ENCODE assay signal across 8 cellular contexts in the genomic region with DNA sequence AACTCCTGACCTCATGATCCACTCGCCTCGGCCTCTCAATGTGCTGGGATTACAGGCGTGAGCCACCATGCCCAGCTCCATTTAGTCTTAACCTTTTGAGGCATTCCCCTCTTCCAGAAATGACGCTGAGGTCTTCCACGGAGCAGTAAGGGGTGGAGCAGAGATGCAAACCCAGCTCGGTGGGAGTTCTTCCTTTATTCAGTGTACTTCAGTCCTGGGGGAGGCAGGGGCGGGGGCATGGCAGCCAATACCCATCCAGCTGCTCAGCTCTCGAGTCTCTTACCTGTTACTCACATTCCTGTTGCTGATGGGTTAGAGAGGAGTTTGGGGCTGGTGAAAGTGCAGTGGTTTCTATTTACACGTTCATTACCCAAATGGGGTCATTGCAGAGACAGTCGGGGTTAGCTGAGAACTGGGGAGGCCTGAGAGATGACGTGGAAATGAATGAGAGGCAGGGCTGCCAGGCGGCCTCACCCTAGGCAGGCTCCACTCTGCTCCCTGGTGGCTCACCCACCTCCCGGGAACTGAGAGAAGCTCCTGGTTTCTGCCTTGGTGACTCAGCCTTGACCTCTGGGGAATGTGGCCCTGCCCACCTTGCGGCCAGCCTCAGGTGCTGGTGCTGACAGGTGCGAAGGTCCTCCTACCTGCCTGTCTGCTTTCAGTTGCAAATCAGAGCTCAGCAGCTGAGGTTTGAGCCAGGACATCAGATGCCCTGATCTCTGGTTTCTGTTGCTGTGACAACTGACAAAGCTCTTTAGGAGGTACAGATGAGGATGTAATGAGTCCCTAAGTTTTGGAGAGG. TPM values are rescaled to one million over a fixed set of nuclear protein-coding genes. Genes with fewer than 3 reads are reported as not detected.
DNase-seq lines count a peak whose midpoint lies in the region; ATAC-seq and TF ChIP-seq lines count a peak whose summit lies in the region.

No MANE protein-coding gene starts in this region.

- DNase-seq in CD8-positive, alpha-beta T cell = no peak
- DNase-seq in coronary artery (ENCODE audit: low spot score) (peak; percentile 73), mesenteric fat pad (ENCODE audit: low spot score) (peak; percentile 87), HK-2 (ENCODE audit: unreplicated experiment) (no peak), germinal center (ENCODE audit: low spot score) (no peak), globus pallidus (ENCODE audit: low spot score) (no peak)
- DNase-seq in activated CD4-positive, alpha-beta T cell treated with anti-CD3 and anti-CD28 coated beads for 1 hour = no peak

- no peak for TF ChIP-seq CTCF in CD8-positive, alpha-beta T cell (IDR thresholded peaks at IDR 0.05)
- no peak for TF ChIP-seq CTCF in KMS-11 (conservative IDR thresholded peaks at IDR 0.05; ENCODE audit: low read depth, low read length)
- TF ChIP-seq CTCF in coronary artery (IDR thresholded peaks at IDR 0.05) = no peak

- H3K9me3 Mint-ChIP-seq in CD8-positive, alpha-beta T cell = no peaks in the 10 kb centered on the region

- no peak overlapping the region for H3K27ac ChIP-seq in CD8-positive, alpha-beta T cell (ENCODE audit: low read depth, low read length)
- H3K27ac ChIP-seq in KMS-11 = peak overlapping the region; percentile 20; the same call in 1 of the 2 replicates
- H3K27ac ChIP-seq in coronary artery = peak overlapping the region; percentile 50 to 67

- no peak overlapping the region for H3K4me3 ChIP-seq in CD8-positive, alpha-beta T cell (ENCODE audit: low read depth, low read length)
- H3K4me3 ChIP-seq in KMS-11 (IDR thresholded peaks at IDR 0.05; ENCODE audit: insufficient read depth, low read depth, low read length) = no peak overlapping the region
- no peak overlapping the region for H3K4me3 ChIP-seq in coronary artery

- intact Hi-C loops in CD8-positive, alpha-beta T cell (cut with DNase I, micrococcal nuclease) = no loop called here

- H3K27ac Mint-ChIP-seq in CD8-positive, alpha-beta T cell = peak overlapping the region; percentile 49

- H3K9me3 ChIP-seq in CD8-positive, alpha-beta T cell (ENCODE audit: low read length) = no peaks in the 10 kb centered on the region

- H3K36me3 Mint-ChIP-seq in CD8-positive, alpha-beta T cell = peaks cover 37% of the 10 kb centered on the region

- no peaks in the 10 kb centered on the region for H3K27me3 Mint-ChIP-seq in CD8-positive, alpha-beta T cell (ENCODE audit: low read depth)

- no peaks in the 10 kb centered on the region for H3K79me2 ChIP-seq in KMS-11 (ENCODE audit: insufficient read depth, low read depth)

- no peaks in the 10 kb centered on the region for H3K36me3 ChIP-seq in CD8-positive, alpha-beta T cell (ENCODE audit: insufficient read depth, low read length)
- no peaks in the 10 kb centered on the region for H3K36me3 ChIP-seq in KMS-11 (ENCODE audit: insufficient read depth)

- H3K4me2 ChIP-seq in KMS-11 = peak overlapping the region; percentile 6; the same call in 1 of the 2 replicates

- H3K4me1 ChIP-seq in CD8-positive, alpha-beta T cell (ENCODE audit: insufficient read depth, low read length) = peaks cover 13% of the 10 kb centered on the region
- peaks cover 16% of the 10 kb centered on the region for H3K4me1 ChIP-seq in KMS-11 (ENCODE audit: low read depth, poor library complexity, severe bottlenecking)

- peaks cover 14% of the 10 kb centered on the region for H3K4me1 Mint-ChIP-seq in CD8-positive, alpha-beta T cell (ENCODE audit: low read depth)

- no peaks in the 10 kb centered on the region for H4K20me1 ChIP-seq in KMS-11 (ENCODE audit: insufficient read depth)

- CTCF ChIA-PET in CD8-positive, alpha-beta T cell (lab: Charles Lee) = interaction anchor here (1.3 to 6.9 kb wide), 4 partner anchors 10 to 221 kb away, joined by 4 to 37 read pairs (median 4); no protein-coding TSS in a partner anchor

- no peak overlapping the region for H3K4me3 Mint-ChIP-seq in CD8-positive, alpha-beta T cell

- no peaks in the 10 kb centered on the region for H3K27me3 ChIP-seq in CD8-positive, alpha-beta T cell (ENCODE audit: insufficient read depth, low read length)
- H3K27me3 ChIP-seq in KMS-11 (ENCODE audit: insufficient read depth, low read depth) = no peaks in the 10 kb centered on the region

- ATAC-seq in CD8-positive, alpha-beta T cell = peak; percentile 40

- no peak overlapping the region for H2AFZ ChIP-seq in KMS-11 (ENCODE audit: low read depth)

- POLR2A ChIA-PET in CD8-positive, alpha-beta T cell (lab: Charles Lee) = interaction anchor here (0.7 kb wide), 1 partner anchor 76 kb away, joined by 5 read pairs; no protein-coding TSS in a partner anchor

- H3K9ac ChIP-seq in KMS-11 = no peak overlapping the region; the same call in 1 of the 2 replicates

RNA-seq across cellular contexts. Expression of gene ST14, which starts 13.4 kb away (rescaled TPM):
- under 1 TPM; 0.16 to 0.17 TPM for total RNA-seq in CD8-positive, alpha-beta T cell
- 13.3 TPM for total RNA-seq in mesenteric fat pad

Comparison
In these comparisons a context has a peak if more than half of its experiments do, and no peak if none do; other contexts are left out.
1. DNase-seq: peak in coronary artery (single experiment) and mesenteric fat pad (single experiment); none in CD8-positive, alpha-beta T cell (0 of 7), activated CD4-positive, alpha-beta T cell treated with anti-CD3 and anti-CD28 coated beads for 1 hour (single experiment), HK-2 (single experiment), germinal center (single experiment) and globus pallidus (single experiment).
2. RNA of gene ST14, which starts 13.4 kb away (total RNA-seq): 13.3 TPM in mesenteric fat pad (single experiment); 0.16 to 0.17 TPM in CD8-positive, alpha-beta T cell; every median in the first group is over 10 times any median in the second.